ENCODE assay signal across 13 cellular contexts in genomic region chr13:53775807-53776206, GRCh38.
A peak's percentile ranks its signal among the peaks of the same experiment; 100 is the strongest.
DNase-seq lines count a peak whose midpoint lies in the region; ATAC-seq and TF ChIP-seq lines count a peak whose summit lies in the region.
"Had no signal": no experiment of that assay in that cellular context is flagged by ENCODE, and none has a peak within 500 bp of the region (broad histone marks: within the 10 kb centered on the region; RNA-seq: fewer than 3 reads in every experiment).

No MANE protein-coding gene starts in this region.

- DNase-seq in COR-L47 (lab: John Stamatoyannopoulos, UW) (peak; percentile 18), HEK293T (ENCODE audit: extremely low spot score) (no peak), RKO (ENCODE audit: low spot score) (peak; percentile 54), mesendoderm (peak; percentile 18), NCI-H1694 treated with DMSO at 0.1 percent for 48 hours (lab: John Stamatoyannopoulos, UW) (no peak)
- DNase-seq: BE2C; CD8-positive, alpha-beta T cell; EL; NCI-H1930; NCI-H524; SW 1271 had no signal

- no peaks in the 10 kb centered on the region for H3K27me3 ChIP-seq in mesendoderm (ENCODE audit: insufficient read depth, low read length, poor library complexity)
- H3K27me3 ChIP-seq: BE2C had no signal

- no peak overlapping the region for H3K23ac ChIP-seq in mesendoderm (ENCODE audit: low read length)

- no peak overlapping the region for H3K18ac ChIP-seq in mesendoderm (ENCODE audit: low read length)

- no peak overlapping the region for H2AK5ac ChIP-seq in mesendoderm (ENCODE audit: low read length)

- no peak overlapping the region for H2BK5ac ChIP-seq in mesendoderm (ENCODE audit: low read length)

- no peak overlapping the region for H4K5ac ChIP-seq in mesendoderm (ENCODE audit: low read length)

- ATAC-seq in HG02970 (IDR thresholded peaks at IDR 0.05; ENCODE audit: low FRiP score, unreplicated experiment) (no peak), GM19467 (IDR thresholded peaks at IDR 0.05; ENCODE audit: unreplicated experiment) (no peak)
- ATAC-seq: CD8-positive, alpha-beta T cell had no signal

- no peak overlapping the region for H3K4ac ChIP-seq in mesendoderm (ENCODE audit: low read depth, low read length)

- no peaks in the 10 kb centered on the region for H3K36me3 ChIP-seq in mesendoderm (ENCODE audit: control insufficient read depth, insufficient read depth, low read length)
- H3K36me3 ChIP-seq: BE2C had no signal

- no peak overlapping the region for H2BK15ac ChIP-seq in mesendoderm (replicated peaks; ENCODE audit: low read depth)

- H3K79me2 ChIP-seq in mesendoderm (ENCODE audit: control insufficient read depth, insufficient read depth, low read length): no peaks in the 10 kb centered on the region

- no peak overlapping the region for H2BK120ac ChIP-seq in mesendoderm (ENCODE audit: low read depth, low read length)

- no peak overlapping the region for H4K8ac ChIP-seq in mesendoderm (ENCODE audit: low read depth, low read length)

- no CpG with 5 or more reads among the region's 1 CpG for WGBS in mesendoderm (ENCODE audit: extremely low coverage, insufficient coverage, low lambda C conversion rate)

- CTCF ChIA-PET in HEK293T (lab: Yijun Ruan, JAX): no interaction called here

- H3K56ac ChIP-seq in mesendoderm (ENCODE audit: low read length): no peak overlapping the region

- no peak overlapping the region for H3K27ac ChIP-seq in mesendoderm (ENCODE audit: low read depth, low read length)

- no peak overlapping the region for H3K4me3 ChIP-seq in mesendoderm (ENCODE audit: low read length)

- H3K4me2 ChIP-seq in mesendoderm (ENCODE audit: low read length): no peak overlapping the region

- H3K9ac ChIP-seq in mesendoderm (ENCODE audit: low read length): no peak overlapping the region

- no peaks in the 10 kb centered on the region for H3K79me1 ChIP-seq in mesendoderm (ENCODE audit: low read length)

- H3K4me1 ChIP-seq in mesendoderm (ENCODE audit: control insufficient read depth, low read depth, low read length): no peaks in the 10 kb centered on the region
- H3K4me1 ChIP-seq: BE2C had no signal

- POLR2A ChIA-PET in HEK293T (lab: Yijun Ruan, JAX): no interaction called here

TF ChIP-seq in HEK293T, 16 proteins besides CTCF, POLR2A, EP300 and RAD21:
- TF ChIP-seq PKNOX1 (IDR thresholded peaks at IDR 0.05) (peak; percentile 45; the same call in 1 of the 2 replicates), L3MBTL2 (conservative IDR thresholded peaks at IDR 0.05) (no peak)

Comparison
In these comparisons a context has a peak if more than half of its experiments do, and no peak if none do; other contexts are left out.
1. DNase-seq: peak in COR-L47 (single experiment), RKO (single experiment) and mesendoderm (single experiment); none in HEK293T (single experiment) and NCI-H1694 treated with DMSO at 0.1 percent for 48 hours (single experiment).